ENCODE assay signal across 8 cellular contexts in the genomic region with DNA sequence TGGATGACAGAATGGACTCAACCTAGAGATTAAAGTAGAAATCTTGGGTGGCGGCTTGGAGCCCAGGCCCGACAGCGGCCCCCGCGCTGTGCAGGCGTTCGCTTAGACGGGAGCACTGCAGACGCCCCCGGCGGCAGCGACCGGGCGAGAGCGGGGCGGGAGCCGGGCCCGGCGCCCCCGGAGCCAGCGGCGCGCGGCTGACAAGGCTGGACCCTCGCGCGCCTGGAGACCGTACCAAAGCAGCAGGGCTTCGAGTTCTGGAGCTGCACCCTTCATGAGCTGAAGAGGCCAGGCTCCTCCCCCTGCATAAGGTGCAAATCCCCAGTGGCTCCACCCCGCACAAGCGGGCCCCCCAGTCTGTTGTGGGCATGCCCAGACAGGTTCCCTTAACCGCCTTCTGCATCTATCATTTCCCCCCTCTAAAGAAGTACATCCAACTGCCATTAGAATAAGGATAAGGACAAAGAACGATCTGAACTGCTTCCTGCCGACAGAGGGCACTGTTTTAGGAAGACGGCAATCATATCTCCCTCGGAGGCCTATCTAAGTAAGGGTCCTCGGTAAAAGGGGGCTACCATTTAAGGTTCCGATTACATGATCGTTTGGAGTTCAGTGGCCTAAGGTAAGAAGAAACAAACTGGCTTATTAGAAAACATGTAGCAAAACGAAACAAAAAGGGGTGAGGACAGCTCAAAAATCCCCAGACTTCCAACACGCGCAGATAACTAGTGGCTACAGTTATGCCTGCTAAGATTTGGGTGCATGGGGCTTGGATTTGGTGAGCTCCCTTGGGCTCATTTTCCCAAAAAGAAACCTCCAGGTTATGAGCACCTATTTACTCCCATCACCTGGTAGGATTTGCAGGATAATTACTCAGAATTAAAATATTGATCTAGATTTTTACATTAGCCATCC.
DNase-seq lines count a peak whose midpoint lies in the region; ATAC-seq and TF ChIP-seq lines count a peak whose summit lies in the region.

No MANE protein-coding gene starts in this region.

- H3K4me3 Mint-ChIP-seq in stimulated activated memory B cell treated with anti-CD40 and anti-IgM and Interleukin-4, amounts not matched to agents 10 μg/mL and 1 μg/mL and 100 μg/mL, for 72 hours: peak overlapping the region; percentile 16

- H3K9me3 ChIP-seq in right atrium auricular region: no peaks in the 10 kb centered on the region
- no peaks in the 10 kb centered on the region for H3K9me3 ChIP-seq in gastrocnemius medialis

- no peaks in the 10 kb centered on the region for H3K27me3 Mint-ChIP-seq in stimulated activated memory B cell treated with anti-CD40 and anti-IgM and Interleukin-4, amounts not matched to agents 10 μg/mL and 1 μg/mL and 100 μg/mL, for 72 hours

- H3K27ac ChIP-seq in right atrium auricular region (no peak overlapping the region), gastrocnemius medialis (no peak overlapping the region)

- intact Hi-C loops in Right ventricle myocardium superior (cut with DNase I) (no loop called here), gastrocnemius medialis (cut with DNase I; ENCODE audit: low total_unique reads) (no loop called here)

- H3K4me1 ChIP-seq in right atrium auricular region: no peaks in the 10 kb centered on the region
- H3K4me1 ChIP-seq in gastrocnemius medialis: no peaks in the 10 kb centered on the region

- no peaks in the 10 kb centered on the region for H3K9me3 Mint-ChIP-seq in stimulated activated memory B cell treated with anti-CD40 and anti-IgM and Interleukin-4, amounts not matched to agents 10 μg/mL and 1 μg/mL and 100 μg/mL, for 72 hours

- no peak overlapping the region for H3K27ac Mint-ChIP-seq in stimulated activated memory B cell treated with anti-CD40 and anti-IgM and Interleukin-4, amounts not matched to agents 10 μg/mL and 1 μg/mL and 100 μg/mL, for 72 hours

- no peaks in the 10 kb centered on the region for H3K36me3 ChIP-seq in right atrium auricular region
- no peaks in the 10 kb centered on the region for H3K36me3 ChIP-seq in gastrocnemius medialis

- H3K27me3 ChIP-seq in right atrium auricular region (no peaks in the 10 kb centered on the region), gastrocnemius medialis (no peaks in the 10 kb centered on the region)

- H3K4me3 ChIP-seq in right atrium auricular region: peak overlapping the region in 1 of 2 donors; percentile 28
- no peak overlapping the region for H3K4me3 ChIP-seq in fibroblast of mammary gland (ENCODE audit: control insufficient read depth, low read depth, low read length)
- H3K4me3 ChIP-seq in gastrocnemius medialis: no peak overlapping the region

- peak in 1 of 2 donors; percentile 38 for TF ChIP-seq CTCF in right atrium auricular region (IDR thresholded peaks at IDR 0.05)
- TF ChIP-seq CTCF in fibroblast of mammary gland (conservative IDR thresholded peaks at IDR 0.05; ENCODE audit: control insufficient read depth, insufficient read depth, low read depth, low read length): peak; percentile 44
- no peak for TF ChIP-seq CTCF in gastrocnemius medialis (IDR thresholded peaks at IDR 0.05 in 4 of 5, conservative IDR thresholded peaks at IDR 0.05 in 1 of 5)

- DNase-seq in Right ventricle myocardium superior (no peak), right atrium auricular region (ENCODE audit: low spot score) (no peak), NCI-H2227 treated with DMSO at 0.1 percent for 48 hours (lab: John Stamatoyannopoulos, UW) (peak; percentile 86), fibroblast of mammary gland (ENCODE audit: low read depth) (peak; percentile 16), gastrocnemius medialis (no peak)

- TF ChIP-seq POLR2A in gastrocnemius medialis (IDR thresholded peaks at IDR 0.05): no peak

- ATAC-seq in Right ventricle myocardium superior (ENCODE audit: poor library complexity) (peak; percentile 48), GM18861 (IDR thresholded peaks at IDR 0.05; ENCODE audit: unreplicated experiment) (no peak), GM19397 (IDR thresholded peaks at IDR 0.05; ENCODE audit: unreplicated experiment) (no peak), gastrocnemius medialis (no peak)
- ATAC-seq in stimulated activated memory B cell treated with anti-CD40 and anti-IgM and Interleukin-4, amounts not matched to agents 10 μg/mL and 1 μg/mL and 100 μg/mL, for 72 hours: peak; percentile 45

- no peaks in the 10 kb centered on the region for H3K4me1 Mint-ChIP-seq in stimulated activated memory B cell treated with anti-CD40 and anti-IgM and Interleukin-4, amounts not matched to agents 10 μg/mL and 1 μg/mL and 100 μg/mL, for 72 hours

- in situ Hi-C loops in gastrocnemius medialis (cut with MboI; ENCODE audit: low sequenced_read_pairs in 4 of 4): loop anchor here in 1 of 4 donors (25.0 kb wide), 1 partner anchor 1602 kb away; no protein-coding TSS in a partner anchor

- no peaks in the 10 kb centered on the region for H3K36me3 Mint-ChIP-seq in stimulated activated memory B cell treated with anti-CD40 and anti-IgM and Interleukin-4, amounts not matched to agents 10 μg/mL and 1 μg/mL and 100 μg/mL, for 72 hours

Comparison
In these comparisons a context has a peak if more than half of its experiments do, and no peak if none do; other contexts are left out.
1. ATAC-seq: peak in Right ventricle myocardium superior (single experiment) and stimulated activated memory B cell treated with anti-CD40 and anti-IgM and Interleukin-4, amounts not matched to agents 10 μg/mL and 1 μg/mL and 100 μg/mL, for 72 hours (single experiment); none in GM18861 (single experiment), GM19397 (single experiment) and gastrocnemius medialis (0 of 2).
2. DNase-seq: peak in NCI-H2227 treated with DMSO at 0.1 percent for 48 hours (single experiment) and fibroblast of mammary gland (single experiment); none in Right ventricle myocardium superior (single experiment), right atrium auricular region (single experiment) and gastrocnemius medialis (0 of 2).